ENCODE assay signal across 26 cellular contexts in genomic region chr17:77568540-77568939, GRCh38.
"Had no signal": no experiment of that assay in that cellular context is flagged by ENCODE, and none has a peak within 500 bp of the region (broad histone marks: within the 10 kb centered on the region; RNA-seq: fewer than 3 reads in every experiment).

No MANE protein-coding gene starts in this region.

- H3K36me3 ChIP-seq: esophagus squamous epithelium, gastrocnemius medialis, heart right ventricle, left lung, lower lobe of right lung had no signal

- H3K4me3 ChIP-seq: coronary artery, dorsolateral prefrontal cortex, esophagus squamous epithelium, gastrocnemius medialis, heart right ventricle, left lung, lower lobe of right lung had no signal

- H3K27ac ChIP-seq: coronary artery, dorsolateral prefrontal cortex, epithelial cell of prostate, esophagus squamous epithelium, gastrocnemius medialis, heart right ventricle, left lung, lower lobe of right lung had no signal

- DNase-seq: dermis blood vessel endothelial cell; dorsolateral prefrontal cortex; effector CD4-positive, alpha-beta T cell; effector memory CD4-positive, alpha-beta T cell; erythroblast; esophagus squamous epithelium; foreskin fibroblast; foreskin melanocyte; gastrocnemius medialis; glutamatergic neuron; heart right ventricle; hippocampal formation; left cardiac atrium; left ventricle myocardium superior; mesendoderm; midbrain had no signal

- H3K9me3 ChIP-seq: esophagus squamous epithelium, gastrocnemius medialis, left lung, lower lobe of right lung had no signal

- H3K9me3 Mint-ChIP-seq: memory B cell had no signal

- H3K4me3 Mint-ChIP-seq: memory B cell had no signal

- H3K27me3 ChIP-seq: gastrocnemius medialis had no signal

- FAIRE-seq: colon, endometrium, islet of Langerhans, keratinocyte had no signal

- ATAC-seq: esophagus mucosa, gastrocnemius medialis, heart right ventricle, left cardiac atrium, left lung, left ventricle myocardium superior, lower lobe of right lung had no signal

- H3K36me3 Mint-ChIP-seq: memory B cell had no signal

- H3K27ac Mint-ChIP-seq: memory B cell had no signal
